Comparison of ENCODE assay signal across 8 cellular contexts in the genomic region with DNA sequence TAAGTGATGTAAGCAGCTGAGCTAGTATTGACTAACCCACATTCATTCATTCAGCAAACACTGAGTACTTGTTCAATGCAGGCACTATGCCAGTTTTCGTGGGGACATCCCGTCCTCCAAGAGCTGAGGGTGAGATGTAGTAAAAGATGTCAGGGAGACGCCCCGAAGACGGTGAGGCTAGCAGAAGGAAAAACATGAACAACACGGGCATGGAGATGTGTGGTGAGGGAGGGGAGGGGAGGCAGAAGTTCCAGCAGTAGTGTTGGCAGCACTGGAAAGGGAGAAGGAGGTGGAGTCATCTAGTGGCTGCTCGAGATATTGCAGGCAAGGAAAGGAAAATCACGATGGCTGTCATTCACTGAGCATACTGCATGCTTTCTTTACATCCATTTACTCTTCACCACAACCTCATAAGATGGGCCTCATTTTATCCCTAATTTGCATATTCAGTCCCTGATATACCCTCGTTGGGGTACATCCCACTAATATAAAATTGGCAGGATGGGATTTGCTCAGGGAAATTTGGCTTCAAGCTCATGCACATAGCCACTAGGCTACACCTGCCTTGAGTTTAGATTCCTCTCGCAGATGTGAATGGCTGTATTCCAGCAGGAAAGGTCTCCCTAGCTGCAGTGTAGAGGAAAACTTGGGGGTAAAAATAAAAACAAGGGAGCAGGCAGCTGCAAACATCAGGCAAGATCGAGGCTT. TPM values are rescaled to one million over a fixed set of nuclear protein-coding genes. Genes with fewer than 3 reads are reported as not detected.
DNase-seq lines count a peak whose midpoint lies in the region; ATAC-seq, FAIRE-seq and TF ChIP-seq lines count a peak whose summit lies in the region.

No MANE protein-coding gene starts in this region.

- H3K4me3 Mint-ChIP-seq in CD4-positive, CD25-positive, alpha-beta regulatory T cell, result peak overlapping the region in 1 of 4 donors; percentile 10

- H3K4me3 ChIP-seq in CD4-positive, CD25-positive, alpha-beta regulatory T cell (ENCODE audit: low read depth, low read length), result no peak overlapping the region
- no peak overlapping the region for H3K4me3 ChIP-seq in body of pancreas
- no peak overlapping the region for H3K4me3 ChIP-seq in small intestine (ENCODE audit: low read depth in 1 of 2, low read length in 2 of 2)

- peak in 2 of 3 donors; percentile 29 to 54 for DNase-seq in CD4-positive, CD25-positive, alpha-beta regulatory T cell
- peak; percentile 60 for DNase-seq in GM19240 (ENCODE audit: insufficient read length, low spot score)
- DNase-seq in LoVo (ENCODE audit: low spot score), result peak; percentile 59
- peak; percentile 43 for DNase-seq in SKM-1 (lab: John Stamatoyannopoulos, UW; ENCODE audit: unreplicated experiment)
- peak; percentile 65 to 74 (median 69) for DNase-seq in body of pancreas
- peak; percentile 23 for DNase-seq in iPS DF 19.7 (ENCODE audit: low read depth, low spot score)
- peak; percentile 59 for DNase-seq in small intestine

- H3K36me3 Mint-ChIP-seq in CD4-positive, CD25-positive, alpha-beta regulatory T cell, result no peaks in the 10 kb centered on the region

- FAIRE-seq in small intestine (lab: Jason Lieb, UNC), result no peak

- no peak overlapping the region for H3K27ac Mint-ChIP-seq in CD4-positive, CD25-positive, alpha-beta regulatory T cell

- intact Hi-C loops in body of pancreas (cut with DNase I), result no loop called here

- TF ChIP-seq POLR2A in body of pancreas (IDR thresholded peaks at IDR 0.05), result no peak

- H3K36me3 ChIP-seq in CD4-positive, CD25-positive, alpha-beta regulatory T cell (ENCODE audit: control insufficient read depth, insufficient read depth, low read length), result no peaks in the 10 kb centered on the region
- H3K36me3 ChIP-seq in body of pancreas (replicated peaks in 1 of 2; ENCODE audit: insufficient read depth in 1 of 2, low read depth in 2 of 2) (no peaks in the 10 kb centered on the region), small intestine (ENCODE audit: control insufficient read depth in 2 of 2, insufficient read depth in 2 of 2, low read length in 2 of 2) (no peaks in the 10 kb centered on the region)

- peaks cover 27% of the 10 kb centered on the region for H3K27me3 Mint-ChIP-seq in CD4-positive, CD25-positive, alpha-beta regulatory T cell

- H3K9me3 ChIP-seq in CD4-positive, CD25-positive, alpha-beta regulatory T cell (ENCODE audit: control insufficient read depth in 2 of 2, low read length in 2 of 2), result peaks cover 0 to 5% of the 10 kb centered on the region in 2 experiments
- H3K9me3 ChIP-seq in body of pancreas, result no peaks in the 10 kb centered on the region
- no peaks in the 10 kb centered on the region for H3K9me3 ChIP-seq in small intestine (ENCODE audit: control insufficient read depth, low read depth)

- H3K4me1 ChIP-seq in CD4-positive, CD25-positive, alpha-beta regulatory T cell (ENCODE audit: control insufficient read depth, insufficient read depth, low read length, poor library complexity, severe bottlenecking), result peaks cover 8% of the 10 kb centered on the region
- H3K4me1 ChIP-seq in body of pancreas, result peaks cover 12% of the 10 kb centered on the region
- no peaks in the 10 kb centered on the region for H3K4me1 ChIP-seq in small intestine (ENCODE audit: control insufficient read depth in 2 of 2, insufficient read depth in 1 of 2, low read depth in 1 of 2, low read length in 1 of 2)

- WGBS in body of pancreas, 2 donors, result 10 to 11% methylated on average over 11 of the region's 11 CpGs
- WGBS in small intestine, 3 donors, result 9 to 16% (median 14%) methylated on average over 11 of the region's 11 CpGs

- no peak overlapping the region for H3K27ac ChIP-seq in CD4-positive, CD25-positive, alpha-beta regulatory T cell (ENCODE audit: insufficient read depth, low read length, poor library complexity, severe bottlenecking)
- H3K27ac ChIP-seq in body of pancreas (no peak overlapping the region), small intestine (ENCODE audit: low read depth in 1 of 2, low read length in 1 of 2) (no peak overlapping the region)

- peaks cover 13% of the 10 kb centered on the region for H3K27me3 ChIP-seq in CD4-positive, CD25-positive, alpha-beta regulatory T cell (ENCODE audit: control insufficient read depth, insufficient read depth, low read length)
- no peaks in the 10 kb centered on the region for H3K27me3 ChIP-seq in body of pancreas
- no peaks in the 10 kb centered on the region for H3K27me3 ChIP-seq in small intestine (ENCODE audit: control insufficient read depth in 2 of 2, insufficient read depth in 2 of 2, low read length in 2 of 2)

- H3K9me3 Mint-ChIP-seq in CD4-positive, CD25-positive, alpha-beta regulatory T cell, result peaks cover 0 to 3% (median 0%) of the 10 kb centered on the region in 7 donors

- TF ChIP-seq CTCF in body of pancreas (IDR thresholded peaks at IDR 0.05), result peak; percentile 92 to 99 (median 97)

- H3K4me1 Mint-ChIP-seq in CD4-positive, CD25-positive, alpha-beta regulatory T cell, result peaks cover 0 to 17% (median 8%) of the 10 kb centered on the region in 4 donors

- peak in 1 of 2 donors; percentile 44 for ATAC-seq in CD4-positive, CD25-positive, alpha-beta regulatory T cell (ENCODE audit: low read depth in 2 of 2)
- peak; percentile 46 for ATAC-seq in body of pancreas
- no peak for ATAC-seq in GM21717 (IDR thresholded peaks at IDR 0.05; ENCODE audit: unreplicated experiment)

RNA-seq across cellular contexts. Expression of gene PDZK1IP1, which starts 14.5 kb away (rescaled TPM):
- total RNA-seq in CD4-positive, CD25-positive, alpha-beta regulatory T cell, result 0.94 TPM
- polyA plus RNA-seq in CD4-positive, CD25-positive, alpha-beta regulatory T cell, result not detected
- total RNA-seq in body of pancreas, result 10 to 100 TPM; 54.2 to 56.4 TPM
- polyA plus RNA-seq in small intestine, result 100 to 1,000 TPM in 1 of 3 donors, 1 to 10 TPM in 2; 5.1 to 134 (median 7.8) TPM

RNA-seq across cellular contexts. Expression of gene CYP4A22, which starts 38.1 kb away (rescaled TPM):
- total RNA-seq in CD4-positive, CD25-positive, alpha-beta regulatory T cell, result not detected
- not detected for polyA plus RNA-seq in CD4-positive, CD25-positive, alpha-beta regulatory T cell
- total RNA-seq in body of pancreas, result not detected
- 1 to 10 TPM in 1 of 3 donors, under 1 TPM in 2; 0.01 to 1.3 (median 0.54) TPM for polyA plus RNA-seq in small intestine

RNA-seq across cellular contexts. Expression of gene TAL1, which starts 56.6 kb away (rescaled TPM):
- total RNA-seq in CD4-positive, CD25-positive, alpha-beta regulatory T cell, result 4.4 TPM
- not detected for polyA plus RNA-seq in CD4-positive, CD25-positive, alpha-beta regulatory T cell
- 1 to 10 TPM; 2.3 to 2.6 TPM for total RNA-seq in body of pancreas
- 1 to 10 TPM in 1 of 3 donors, under 1 TPM in 2; 0.27 to 4.7 (median 0.45) TPM for polyA plus RNA-seq in small intestine

Comparison
In these comparisons a context has a peak if more than half of its experiments do, and no peak if none do; other contexts are left out.
1. RNA of gene PDZK1IP1, which starts 14.5 kb away (total RNA-seq): 54.2 to 56.4 TPM in body of pancreas; 0.94 TPM in CD4-positive, CD25-positive, alpha-beta regulatory T cell (single experiment); every median in the first group is over 10 times any median in the second.
2. Peak in every context shown above with its lines, with median percentiles within 50 percentile points of each other: DNase-seq.